ENCODE assay signal across 8 cellular contexts in genomic region chr11:46332568-46333128, GRCh38. TPM values are rescaled to one million over a fixed set of nuclear protein-coding genes. Genes with fewer than 3 reads are reported as not detected.
DNase-seq lines count a peak whose midpoint lies in the region; ATAC-seq and TF ChIP-seq lines count a peak whose summit lies in the region.

No MANE protein-coding gene starts in this region.

- peaks cover 4% of the 10 kb centered on the region for H3F3A ChIP-seq in SK-N-SH (replicated peaks; ENCODE audit: insufficient read depth)

- TF ChIP-seq CTCF in SK-N-SH (IDR thresholded peaks at IDR 0.05): no peak

- no peaks in the 10 kb centered on the region for H3K36me3 ChIP-seq in CD8-positive, alpha-beta memory T cell (ENCODE audit: insufficient read depth, low read length)
- no peaks in the 10 kb centered on the region for H3K36me3 ChIP-seq in SK-N-SH (replicated peaks in 1 of 2; ENCODE audit: control insufficient read depth in 1 of 2, insufficient read depth in 2 of 2, low read length in 1 of 2)

- intact Hi-C loops in dendritic cell treated with granulocyte-macrophage colony-stimulating factor and Interleukin-4, amounts not matched to agents 40 ng/mL and 50 ng/mL, for 4 days (cut with micrococcal nuclease): no loop called here

- peaks cover 29 to 41% (median 35%) of the 10 kb centered on the region in 3 donors for H3K4me1 Mint-ChIP-seq in CD8-positive, alpha-beta memory T cell
- H3K4me1 Mint-ChIP-seq in dendritic cell treated with granulocyte-macrophage colony-stimulating factor and Interleukin-4, amounts not matched to agents 40 ng/mL and 50 ng/mL, for 4 days (ENCODE audit: low read depth): peaks cover 78% of the 10 kb centered on the region
- H3K4me1 Mint-ChIP-seq in natural killer cell treated with Interleukin-12 subunit alpha and Interleukin-12 subunit beta and Interleukin-15 and Interleukin-18, amount 100 ng/mL, for 72 hours (ENCODE audit: low read depth in 2 of 2): peaks cover 17 to 27% of the 10 kb centered on the region in 2 donors

- no peaks in the 10 kb centered on the region for H3K79me2 ChIP-seq in SK-N-SH (ENCODE audit: insufficient read depth)

- H3K9me3 ChIP-seq in CD8-positive, alpha-beta memory T cell (ENCODE audit: low read length): no peaks in the 10 kb centered on the region
- no peaks in the 10 kb centered on the region for H3K9me3 ChIP-seq in SK-N-SH

- no peaks in the 10 kb centered on the region for H3K36me3 Mint-ChIP-seq in CD8-positive, alpha-beta memory T cell
- no peaks in the 10 kb centered on the region for H3K36me3 Mint-ChIP-seq in dendritic cell treated with granulocyte-macrophage colony-stimulating factor and Interleukin-4, amounts not matched to agents 40 ng/mL and 50 ng/mL, for 4 days (ENCODE audit: low read depth)
- H3K36me3 Mint-ChIP-seq in natural killer cell treated with Interleukin-12 subunit alpha and Interleukin-12 subunit beta and Interleukin-15 and Interleukin-18, amount 100 ng/mL, for 72 hours: no peaks in the 10 kb centered on the region

- 14% methylated on average over 17 of the region's 60 CpGs for WGBS in SK-N-SH (ENCODE audit: low lambda C conversion rate)

- H3K4me3 ChIP-seq in CD8-positive, alpha-beta memory T cell (ENCODE audit: low read length): peak overlapping the region; percentile 47
- H3K4me3 ChIP-seq in SK-N-SH (ENCODE audit: low read depth in 2 of 2, low read length in 1 of 2): peak overlapping the region; percentile 3 to 41; a peak in 2 of 4 replicates

- H3K9ac ChIP-seq in SK-N-SH: no peak overlapping the region

- H3K9me3 Mint-ChIP-seq in CD8-positive, alpha-beta memory T cell: peaks cover 0 to 2% (median 0%) of the 10 kb centered on the region in 5 donors
- no peaks in the 10 kb centered on the region for H3K9me3 Mint-ChIP-seq in dendritic cell treated with granulocyte-macrophage colony-stimulating factor and Interleukin-4, amounts not matched to agents 40 ng/mL and 50 ng/mL, for 4 days
- H3K9me3 Mint-ChIP-seq in natural killer cell treated with Interleukin-12 subunit alpha and Interleukin-12 subunit beta and Interleukin-15 and Interleukin-18, amount 100 ng/mL, for 72 hours: no peaks in the 10 kb centered on the region

- peak in 2 of 5 donors; percentile 16 to 67 for DNase-seq in CD8-positive, alpha-beta memory T cell
- DNase-seq in SK-N-SH (peak; percentile 80), HPDE6-E6E7 (ENCODE audit: extremely low spot score) (no peak), HuH-7.5 (ENCODE audit: low spot score) (no peak), RKO (ENCODE audit: low spot score) (no peak)
- no peak for DNase-seq in natural killer cell treated with Interleukin-12 subunit alpha and Interleukin-12 subunit beta and Interleukin-15 and Interleukin-18, amount 100 ng/mL, for 72 hours (ENCODE audit: low spot score)

- peaks cover 29 to 42% of the 10 kb centered on the region in 2 donors for H3K27me3 Mint-ChIP-seq in CD8-positive, alpha-beta memory T cell
- peaks cover 68% of the 10 kb centered on the region for H3K27me3 Mint-ChIP-seq in dendritic cell treated with granulocyte-macrophage colony-stimulating factor and Interleukin-4, amounts not matched to agents 40 ng/mL and 50 ng/mL, for 4 days
- H3K27me3 Mint-ChIP-seq in natural killer cell treated with Interleukin-12 subunit alpha and Interleukin-12 subunit beta and Interleukin-15 and Interleukin-18, amount 100 ng/mL, for 72 hours: peaks cover 34 to 47% of the 10 kb centered on the region in 2 donors

- no peak for TF ChIP-seq RAD21 in SK-N-SH (IDR thresholded peaks at IDR 0.05; ENCODE audit: low read length)

- peak overlapping the region; percentile 52 to 84 (median 68) for H3K4me3 Mint-ChIP-seq in CD8-positive, alpha-beta memory T cell
- peak overlapping the region; percentile 66 for H3K4me3 Mint-ChIP-seq in dendritic cell treated with granulocyte-macrophage colony-stimulating factor and Interleukin-4, amounts not matched to agents 40 ng/mL and 50 ng/mL, for 4 days
- H3K4me3 Mint-ChIP-seq in natural killer cell treated with Interleukin-12 subunit alpha and Interleukin-12 subunit beta and Interleukin-15 and Interleukin-18, amount 100 ng/mL, for 72 hours: peak overlapping the region; percentile 58

- no peak overlapping the region for H2AFZ ChIP-seq in SK-N-SH (ENCODE audit: low read depth)

- POLR2A ChIA-PET in CD8-positive, alpha-beta memory T cell (lab: Charles Lee): interaction anchor here (0.7 to 3.6 kb wide), 2 partner anchors 15 to 20 kb away, joined by 3 to 32 read pairs; partner anchors contain the start of gene DGKZ
- POLR2A ChIA-PET in SK-N-SH (lab: Yijun Ruan, JAX): interaction anchor here (1.1 kb wide), 1 partner anchor 89 kb away, joined by 3 read pairs; no protein-coding TSS in a partner anchor

- no peaks in the 10 kb centered on the region for H3K9me2 ChIP-seq in SK-N-SH

- H3K4me1 ChIP-seq in CD8-positive, alpha-beta memory T cell (ENCODE audit: insufficient read depth, low read length): peaks cover 55% of the 10 kb centered on the region
- H3K4me1 ChIP-seq in SK-N-SH (ENCODE audit: control insufficient read depth in 1 of 2, insufficient read depth in 2 of 2, low read depth in 1 of 2, low read length in 1 of 2): peaks cover 7 to 15% of the 10 kb centered on the region in 2 experiments; a peak in 2 of 4 replicates

- peak; percentile 19 to 36 for ATAC-seq in natural killer cell treated with Interleukin-12 subunit alpha and Interleukin-12 subunit beta and Interleukin-15 and Interleukin-18, amount 100 ng/mL, for 72 hours
- ATAC-seq in HG02885 (IDR thresholded peaks at IDR 0.05; ENCODE audit: poor library complexity, unreplicated experiment): no peak

- H3K27ac Mint-ChIP-seq in CD8-positive, alpha-beta memory T cell: peak overlapping the region in 4 of 8 donors; percentile 12 to 73 (median 38)
- H3K27ac Mint-ChIP-seq in dendritic cell treated with granulocyte-macrophage colony-stimulating factor and Interleukin-4, amounts not matched to agents 40 ng/mL and 50 ng/mL, for 4 days: peak overlapping the region; percentile 32
- no peak overlapping the region for H3K27ac Mint-ChIP-seq in natural killer cell treated with Interleukin-12 subunit alpha and Interleukin-12 subunit beta and Interleukin-15 and Interleukin-18, amount 100 ng/mL, for 72 hours

- no peak for TF ChIP-seq EP300 in SK-N-SH (IDR thresholded peaks at IDR 0.05; ENCODE audit: borderline replicate concordance in 1 of 2, low read depth in 1 of 2, low read length in 1 of 2)

- CTCF ChIA-PET in CD8-positive, alpha-beta memory T cell (lab: Charles Lee): interaction anchor here (0.8 to 8.6 kb wide), 7 partner anchors 12 to 93 kb away, joined by 3 to 67 read pairs (median 5); partner anchors contain the start of gene DGKZ
- CTCF ChIA-PET in SK-N-SH (lab: Yijun Ruan, JAX): interaction anchor here (0.8 to 2.8 kb wide), 5 partner anchors 14 to 93 kb away, joined by 3 to 12 read pairs (median 6); partner anchors contain the start of gene DGKZ

- H4K20me1 ChIP-seq in SK-N-SH (ENCODE audit: insufficient read depth): no peaks in the 10 kb centered on the region

- peak overlapping the region; percentile 52; the same call in 1 of the 2 replicates for H3K4me2 ChIP-seq in SK-N-SH

- H3K27ac ChIP-seq in CD8-positive, alpha-beta memory T cell (ENCODE audit: low read depth, low read length): no peak overlapping the region
- H3K27ac ChIP-seq in SK-N-SH (ENCODE audit: low read depth in 2 of 2, low read length in 1 of 2): no peak overlapping the region

- H3K27me3 ChIP-seq in CD8-positive, alpha-beta memory T cell (ENCODE audit: insufficient read depth, low read length, poor library complexity, severe bottlenecking): no peaks in the 10 kb centered on the region
- peaks cover 10% of the 10 kb centered on the region for H3K27me3 ChIP-seq in SK-N-SH (ENCODE audit: insufficient read depth)

TF ChIP-seq in SK-N-SH, 30 proteins besides CTCF, POLR2A, EP300 and RAD21 (continues in another document):
- TF ChIP-seq FOXJ3 (CRISPR knock-in tag; IDR thresholded peaks at IDR 0.05) (no peak), PBX3 (IDR thresholded peaks at IDR 0.05) (peak; percentile 46; the same call in 1 of the 2 replicates), SIN3A (IDR thresholded peaks at IDR 0.05; ENCODE audit: borderline replicate concordance, low read depth, low read length) (no peak)

RNA-seq across cellular contexts. Expression of gene DGKZ, which starts 14.6 kb away (rescaled TPM):
- 10 to 100 TPM; 85.8 to 87.2 TPM for total RNA-seq in CD8-positive, alpha-beta memory T cell
- 87.4 TPM for polyA plus RNA-seq in CD8-positive, alpha-beta memory T cell
- 23.9 and 33.2 TPM in 2 replicates for polyA plus RNA-seq in SK-N-SH (2012; rRNA removed)
- 9.1 and 17.5 TPM in 2 replicates for polyA plus RNA-seq in SK-N-SH (2012; cell fraction: cytosol; rRNA removed)
- polyA plus RNA-seq in SK-N-SH (2012; cell fraction: nucleus; rRNA removed): 80.1 and 95.5 TPM in 2 replicates
- total RNA-seq in natural killer cell treated with Interleukin-12 subunit alpha and Interleukin-12 subunit beta and Interleukin-15 and Interleukin-18, amount 100 ng/mL, for 72 hours: 100 to 1,000 TPM; 104 to 207 TPM

RNA-seq across cellular contexts. Expression of gene MDK, which starts 48.8 kb away (rescaled TPM):
- total RNA-seq in CD8-positive, alpha-beta memory T cell: 1 to 10 TPM; 1.1 to 1.2 TPM
- 0.97 TPM for polyA plus RNA-seq in CD8-positive, alpha-beta memory T cell
- polyA plus RNA-seq in SK-N-SH (2012; rRNA removed): 1,545 and 2,395 TPM in 2 replicates
- polyA plus RNA-seq in SK-N-SH (2012; cell fraction: cytosol; rRNA removed): 1,392 and 2,174 TPM in 2 replicates
- polyA plus RNA-seq in SK-N-SH (2012; cell fraction: nucleus; rRNA removed): 538 and 1,110 TPM in 2 replicates
- 1 to 10 TPM; 1.4 to 4.0 TPM for total RNA-seq in natural killer cell treated with Interleukin-12 subunit alpha and Interleukin-12 subunit beta and Interleukin-15 and Interleukin-18, amount 100 ng/mL, for 72 hours

RNA-seq across cellular contexts. Expression of gene CREB3L1, which starts 55.2 kb away (rescaled TPM):
- not detected for total RNA-seq in CD8-positive, alpha-beta memory T cell
- not detected for polyA plus RNA-seq in CD8-positive, alpha-beta memory T cell
- polyA plus RNA-seq in SK-N-SH (2012; rRNA removed): 5.6 and 14.0 TPM in 2 replicates
- polyA plus RNA-seq in SK-N-SH (2012; cell fraction: cytosol; rRNA removed): 9.9 and 13.3 TPM in 2 replicates
- polyA plus RNA-seq in SK-N-SH (2012; cell fraction: nucleus; rRNA removed): 14.7 and 17.4 TPM in 2 replicates
- not detected for total RNA-seq in natural killer cell treated with Interleukin-12 subunit alpha and Interleukin-12 subunit beta and Interleukin-15 and Interleukin-18, amount 100 ng/mL, for 72 hours

RNA-seq across cellular contexts. Expression of gene CHRM4, which starts 58.9 kb away (rescaled TPM):
- not detected for total RNA-seq in CD8-positive, alpha-beta memory T cell
- 0.63 TPM for polyA plus RNA-seq in CD8-positive, alpha-beta memory T cell
- polyA plus RNA-seq in SK-N-SH (2012; rRNA removed): 0.13 and 0.26 TPM in 2 replicates
- polyA plus RNA-seq in SK-N-SH (2012; cell fraction: cytosol; rRNA removed): 0.08 and 0.18 TPM in 2 replicates
- polyA plus RNA-seq in SK-N-SH (2012; cell fraction: nucleus; rRNA removed): 0.36 and 0.39 TPM in 2 replicates
- total RNA-seq in natural killer cell treated with Interleukin-12 subunit alpha and Interleukin-12 subunit beta and Interleukin-15 and Interleukin-18, amount 100 ng/mL, for 72 hours: under 1 TPM; 0.75 to 0.81 TPM
